22 cellular contexts compared by ENCODE assay signal in genomic region chr15:48557335-48557734, GRCh38.
DNase-seq lines count a peak whose midpoint lies in the region; ATAC-seq and TF ChIP-seq lines count a peak whose summit lies in the region.
"Had no signal": no experiment of that assay in that cellular context is flagged by ENCODE, and none has a peak within 500 bp of the region (broad histone marks: within the 10 kb centered on the region; RNA-seq: fewer than 3 reads in every experiment).

No MANE protein-coding gene starts in this region.

- H3K23ac ChIP-seq in IMR-90 (ENCODE audit: low read depth, low read length): no peak overlapping the region

- BruUV-seq in IMR-90 (replicated peaks; lab: Mats Ljungman, UMichigan): no TSS peak

- TF ChIP-seq CTCF in IMR-90 (conservative IDR thresholded peaks at IDR 0.05; ENCODE audit: low read depth, low read length) (no peak), GM10266 (IDR thresholded peaks at IDR 0.05; ENCODE audit: control insufficient read depth, insufficient read depth, low read depth, missing control alignments) (no peak)

- H3K9me3 ChIP-seq in IMR-90 (ENCODE audit: control insufficient read depth, insufficient read depth, low read length): no peaks in the 10 kb centered on the region
- no peaks in the 10 kb centered on the region for H3K9me3 ChIP-seq in right cardiac atrium (ENCODE audit: control insufficient read depth, low read length)
- H3K9me3 ChIP-seq: BLaER1 treated with 17β-estradiol and CSF1 and Interleukin-3, amounts not matched to agents 10 nM and 100 nM; MG63; SJCRH30; spleen; upper lobe of right lung had no signal

- H2BK15ac ChIP-seq in IMR-90 (ENCODE audit: low read depth, low read length): peak overlapping the region; percentile 49; the same call in 2 of the 3 replicates

- peak overlapping the region; percentile 11 for H3K4ac ChIP-seq in IMR-90 (ENCODE audit: low read depth, low read length)

- no peak overlapping the region for H3K56ac ChIP-seq in IMR-90 (ENCODE audit: extremely low read depth, insufficient read depth, low read length)

- H4K5ac ChIP-seq in IMR-90 (ENCODE audit: low read depth, low read length): no peak overlapping the region

- no peak overlapping the region for H2AK9ac ChIP-seq in IMR-90 (replicated peaks; ENCODE audit: low read depth, low read length, poor library complexity)

- TF ChIP-seq POLR2A in IMR-90 (IDR thresholded peaks at IDR 0.05; ENCODE audit: low read depth, low read length) (no peak), erythroblast (IDR thresholded peaks at IDR 0.05; ENCODE audit: low read length) (no peak)

- peaks cover 4% of the 10 kb centered on the region; the same call in 1 of the 2 replicates for H3K36me3 ChIP-seq in IMR-90 (ENCODE audit: control insufficient read depth, insufficient read depth, low read length)
- H3K36me3 ChIP-seq: BLaER1 treated with 17β-estradiol and CSF1 and Interleukin-3, amounts not matched to agents 10 nM and 100 nM; SJCRH30; spleen; upper lobe of right lung had no signal

- no peak overlapping the region for H3K4me3 ChIP-seq in IMR-90 (ENCODE audit: insufficient read depth, low read depth, low read length)
- no peak overlapping the region for H3K4me3 ChIP-seq in right cardiac atrium (ENCODE audit: low read length)
- H3K4me3 ChIP-seq: BLaER1 treated with 17β-estradiol and CSF1 and Interleukin-3, amounts not matched to agents 10 nM and 100 nM; dorsolateral prefrontal cortex; MG63; SJCRH30; spleen; upper lobe of right lung had no signal

- peak overlapping the region; percentile 9; the same call in 1 of the 2 replicates for H2BK120ac ChIP-seq in IMR-90 (ENCODE audit: low read depth, low read length)

- H4K91ac ChIP-seq in IMR-90 (ENCODE audit: insufficient read depth, low read depth, low read length): peak overlapping the region; percentile 16

- H3K79me1 ChIP-seq in IMR-90 (ENCODE audit: low read depth in 1 of 2, low read length in 2 of 2): peaks cover 40 to 80% of the 10 kb centered on the region in 2 experiments

- H3K27me3 ChIP-seq in IMR-90 (ENCODE audit: control insufficient read depth, insufficient read depth, low read length) (no peaks in the 10 kb centered on the region), right cardiac atrium (ENCODE audit: control insufficient read depth, insufficient read depth) (no peaks in the 10 kb centered on the region)
- H3K27me3 ChIP-seq: BLaER1 treated with 17β-estradiol and CSF1 and Interleukin-3, amounts not matched to agents 10 nM and 100 nM; dorsolateral prefrontal cortex; MG63; SJCRH30; upper lobe of right lung had no signal

- no peak overlapping the region for H3K9ac ChIP-seq in IMR-90 (ENCODE audit: low read depth, low read length)
- H3K9ac ChIP-seq: BLaER1 treated with 17β-estradiol and CSF1 and Interleukin-3, amounts not matched to agents 10 nM and 100 nM had no signal

- no peak for ATAC-seq in IMR-90 (ENCODE audit: low read depth)
- ATAC-seq in right cardiac atrium: peak; percentile 60 to 68
- ATAC-seq in HG03039 (IDR thresholded peaks at IDR 0.05; ENCODE audit: unreplicated experiment): no peak
- ATAC-seq: left colon, upper lobe of right lung had no signal

- POLR2A ChIA-PET in IMR-90 (lab: Charles Lee; ENCODE audit: unreplicated experiment): no interaction called here

- peaks cover 6% of the 10 kb centered on the region for H3K9me1 ChIP-seq in IMR-90 (ENCODE audit: insufficient read depth, low read length)

- CTCF ChIA-PET in IMR-90 (lab: Yijun Ruan, JAX): no interaction called here

- H3K18ac ChIP-seq in IMR-90 (ENCODE audit: low read depth, low read length): peak overlapping the region; percentile 3; the same call in 1 of the 2 replicates

- H3K14ac ChIP-seq in IMR-90 (replicated peaks; ENCODE audit: low read depth, low read length): peak overlapping the region; percentile 28; the same call in 1 of the 2 replicates

- H4K20me1 ChIP-seq in IMR-90 (ENCODE audit: insufficient read depth, low read length): no peaks in the 10 kb centered on the region
- H4K20me1 ChIP-seq: BLaER1 treated with 17β-estradiol and CSF1 and Interleukin-3, amounts not matched to agents 10 nM and 100 nM had no signal

- H2BK20ac ChIP-seq in IMR-90 (ENCODE audit: low read depth, low read length): 0 out of 2 replicates have a peak overlapping the region, but pooled peaks have one; percentile 17

- DNase-seq in IMR-90 (no peak), erythroblast (lab: John Stamatoyannopoulos, UW) (peak; percentile 11 to 16), right cardiac atrium (peak; percentile 20 to 70 (median 59)), putamen (ENCODE audit: low spot score) (peak; percentile 22), OCI-M1 (lab: John Stamatoyannopoulos, UW) (no peak), GM10266 (ENCODE audit: extremely low spot score) (no peak), activated T-cell treated with anti-CD3 and anti-CD28 coated beads for 4 hours (no peak)
- DNase-seq: activated CD4-positive, alpha-beta memory T cell treated with anti-CD3 and anti-CD28 coated beads for 36 hours; activated CD8-positive, alpha-beta memory T cell treated with anti-CD3 and anti-CD28 coated beads, Interleukin-2, amount 50 U/mL, for 4 hours; COR-L47; DMS53; dorsolateral prefrontal cortex; KG1; left colon; MG63; NCI-H2029 treated with DMSO at 0.1 percent for 48 hours; NCI-H345; SJCRH30; spleen; upper lobe of right lung had no signal

- H2AK5ac ChIP-seq in IMR-90 (ENCODE audit: low read depth, low read length): peak overlapping the region; percentile 67; the same call in 1 of the 2 replicates

- H4K8ac ChIP-seq in IMR-90 (ENCODE audit: low read depth in 2 of 2, low read length in 2 of 2): peak overlapping the region in 1 of 2 experiments; percentile 15; a peak in 1 of 4 replicates

- no peak overlapping the region for H2BK5ac ChIP-seq in IMR-90 (ENCODE audit: low read depth, low read length, poor library complexity, severe bottlenecking)

- in situ Hi-C loops in IMR-90 (cut with MboI; ENCODE audit: low sequenced_read_pairs): no loop called here

- 93% methylated on average over 4 of the region's 8 CpGs; no CpG with 5 or more reads in 1 of the 2 experiments for WGBS in IMR-90 (ENCODE audit: extremely low coverage in 2 of 2, insufficient read length in 1 of 2), 2 experiments
- WGBS in right cardiac atrium: 57% methylated on average over 8 of the region's 8 CpGs

- no peak overlapping the region for H3K4me2 ChIP-seq in IMR-90 (ENCODE audit: low read depth, low read length)
- H3K4me2 ChIP-seq: BLaER1 treated with 17β-estradiol and CSF1 and Interleukin-3, amounts not matched to agents 10 nM and 100 nM had no signal

- no peak for TF ChIP-seq RAD21 in IMR-90 (IDR thresholded peaks at IDR 0.05; ENCODE audit: low read length)

- H3K27ac ChIP-seq in IMR-90 (ENCODE audit: insufficient read depth, low read length): no peak overlapping the region
- H3K27ac ChIP-seq in right cardiac atrium (ENCODE audit: low read length): peak overlapping the region; percentile 8
- H3K27ac ChIP-seq: BLaER1 treated with 17β-estradiol and CSF1 and Interleukin-3, amounts not matched to agents 10 nM and 100 nM; dorsolateral prefrontal cortex; SJCRH30; spleen; upper lobe of right lung had no signal

- intact Hi-C loops in IMR-90 (cut with micrococcal nuclease): no loop called here
- intact Hi-C loops in right cardiac atrium (cut with DNase I): no loop called here

- H2AFZ ChIP-seq in IMR-90 (replicated peaks; ENCODE audit: low read length, poor library complexity): no peak overlapping the region

- dilution Hi-C loops in IMR-90 (cut with HindIII; ENCODE audit: low sequenced_read_pairs, unreplicated experiment): no loop called here

- H3K4me1 ChIP-seq in IMR-90 (ENCODE audit: control insufficient read depth, insufficient read depth, low read length) (peaks cover 25% of the 10 kb centered on the region), right cardiac atrium (ENCODE audit: control insufficient read depth, insufficient read depth, low read length) (peaks cover 12% of the 10 kb centered on the region)
- H3K4me1 ChIP-seq: BLaER1 treated with 17β-estradiol and CSF1 and Interleukin-3, amounts not matched to agents 10 nM and 100 nM had no signal

TF ChIP-seq in IMR-90, 13 proteins besides CTCF, POLR2A, EP300 and RAD21:
- no peak for TF ChIP-seq USF2 (IDR thresholded peaks at IDR 0.05; ENCODE audit: low read depth, low read length)
- TF ChIP-seq CEBPB (IDR thresholded peaks at IDR 0.05; ENCODE audit: low read depth, low read length): no peak
- no peak for TF ChIP-seq MAFK (IDR thresholded peaks at IDR 0.05; ENCODE audit: low read depth, low read length)
- TF ChIP-seq BHLHE40 (IDR thresholded peaks at IDR 0.05; ENCODE audit: low read depth, low read length): no peak
- TF ChIP-seq CHD1 (IDR thresholded peaks at IDR 0.05; ENCODE audit: low read depth, low read length): no peak
- TF ChIP-seq RCOR1 (IDR thresholded peaks at IDR 0.05; ENCODE audit: insufficient replicate concordance, low read length): no peak
- no peak for TF ChIP-seq FOS (IDR thresholded peaks at IDR 0.05; ENCODE audit: low read depth, low read length)
- no peak for TF ChIP-seq MXI1 (IDR thresholded peaks at IDR 0.05; ENCODE audit: borderline replicate concordance, low read depth, low read length)
- no peak for TF ChIP-seq RFX5 (IDR thresholded peaks at IDR 0.05; ENCODE audit: low read depth, low read length)
- no peak for TF ChIP-seq SMC3 (IDR thresholded peaks at IDR 0.05; ENCODE audit: low read depth, low read length)
- no peak for TF ChIP-seq NFE2L2 (IDR thresholded peaks at IDR 0.05; ENCODE audit: low read depth, low read length)
- TF ChIP-seq MAZ (IDR thresholded peaks at IDR 0.05; ENCODE audit: borderline replicate concordance, low read depth, low read length): no peak

Comparison
In these comparisons a context has a peak if more than half of its experiments do, and no peak if none do; other contexts are left out.
1. ATAC-seq: peak in right cardiac atrium (2 of 2); none in IMR-90 (single experiment) and HG03039 (single experiment).
2. DNase-seq: peak in erythroblast (2 of 2), right cardiac atrium (3 of 3) and putamen (single experiment); none in IMR-90 (single experiment), OCI-M1 (single experiment), GM10266 (single experiment) and activated T-cell treated with anti-CD3 and anti-CD28 coated beads for 4 hours (single experiment).